Comparison of ENCODE assay signal across 2 cellular contexts in the genomic region with DNA sequence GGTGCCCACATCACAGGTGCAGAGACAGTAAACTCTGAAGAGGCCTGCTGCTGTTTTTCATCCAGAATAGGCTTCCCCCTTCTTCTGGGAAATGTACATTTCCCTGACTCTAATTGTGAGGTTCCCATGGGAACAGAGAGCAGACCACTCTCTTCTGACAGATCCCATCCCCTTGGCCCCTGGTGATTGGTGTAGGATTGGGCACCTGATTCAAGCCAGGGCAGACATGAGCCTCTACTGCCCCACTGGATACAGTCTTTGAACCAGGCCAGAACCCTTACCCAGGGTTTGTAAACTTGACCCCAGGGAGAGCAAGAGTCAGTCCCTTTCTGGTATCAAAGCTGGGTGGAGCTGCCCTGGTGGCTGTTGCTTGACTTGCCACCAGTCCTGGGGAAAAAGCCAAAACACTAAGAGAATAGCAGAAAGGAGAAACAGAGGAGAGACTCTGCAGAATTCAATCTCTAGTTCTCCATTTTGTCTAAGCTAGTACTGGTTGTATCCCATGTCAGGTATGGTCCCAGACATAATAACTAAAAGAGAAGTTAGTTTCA.
TF ChIP-seq lines count a peak whose summit lies in the region.

No MANE protein-coding gene starts in this region.

TF ChIP-seq in A549, 52 proteins besides CTCF, POLR2A, EP300 and RAD21 (continued from another document):
- TF ChIP-seq, protein P1, sequence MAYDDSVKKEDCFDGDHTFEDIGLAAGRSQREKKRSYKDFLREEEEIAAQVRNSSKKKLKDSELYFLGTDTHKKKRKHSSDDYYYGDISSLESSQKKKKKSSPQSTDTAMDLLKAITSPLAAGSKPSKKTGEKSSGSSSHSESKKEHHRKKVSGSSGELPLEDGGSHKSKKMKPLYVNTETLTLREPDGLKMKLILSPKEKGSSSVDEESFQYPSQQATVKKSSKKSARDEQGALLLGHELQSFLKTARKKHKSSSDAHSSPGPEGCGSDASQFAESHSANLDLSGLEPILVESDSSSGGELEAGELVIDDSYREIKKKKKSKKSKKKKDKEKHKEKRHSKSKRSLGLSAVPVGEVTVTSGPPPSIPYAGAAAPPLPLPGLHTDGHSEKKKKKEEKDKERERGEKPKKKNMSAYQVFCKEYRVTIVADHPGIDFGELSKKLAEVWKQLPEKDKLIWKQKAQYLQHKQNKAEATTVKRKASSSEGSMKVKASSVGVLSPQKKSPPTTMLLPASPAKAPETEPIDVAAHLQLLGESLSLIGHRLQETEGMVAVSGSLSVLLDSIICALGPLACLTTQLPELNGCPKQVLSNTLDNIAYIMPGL (CRISPR knock-in tag; IDR thresholded peaks at IDR 0.05; ENCODE audit: borderline replicate concordance), result no peak
- TF ChIP-seq FOSL2 (IDR thresholded peaks at IDR 0.05) (no peak), FOSL2 (CRISPR knock-in tag; IDR thresholded peaks at IDR 0.05) (no peak), SMC3 (IDR thresholded peaks at IDR 0.05) (no peak), KDM1A (IDR thresholded peaks at IDR 0.05; ENCODE audit: low read depth) (no peak), NPAS2 (CRISPR knock-in tag; IDR thresholded peaks at IDR 0.05; ENCODE audit: borderline replicate concordance) (no peak), ZNF302 (CRISPR knock-in tag; IDR thresholded peaks at IDR 0.05) (no peak), HOXB13 (CRISPR knock-in tag; IDR thresholded peaks at IDR 0.05; ENCODE audit: low read depth) (no peak)

TF ChIP-seq in HCT116, 20 proteins besides CTCF, POLR2A, EP300 and RAD21:
- TF ChIP-seq, protein P2, sequence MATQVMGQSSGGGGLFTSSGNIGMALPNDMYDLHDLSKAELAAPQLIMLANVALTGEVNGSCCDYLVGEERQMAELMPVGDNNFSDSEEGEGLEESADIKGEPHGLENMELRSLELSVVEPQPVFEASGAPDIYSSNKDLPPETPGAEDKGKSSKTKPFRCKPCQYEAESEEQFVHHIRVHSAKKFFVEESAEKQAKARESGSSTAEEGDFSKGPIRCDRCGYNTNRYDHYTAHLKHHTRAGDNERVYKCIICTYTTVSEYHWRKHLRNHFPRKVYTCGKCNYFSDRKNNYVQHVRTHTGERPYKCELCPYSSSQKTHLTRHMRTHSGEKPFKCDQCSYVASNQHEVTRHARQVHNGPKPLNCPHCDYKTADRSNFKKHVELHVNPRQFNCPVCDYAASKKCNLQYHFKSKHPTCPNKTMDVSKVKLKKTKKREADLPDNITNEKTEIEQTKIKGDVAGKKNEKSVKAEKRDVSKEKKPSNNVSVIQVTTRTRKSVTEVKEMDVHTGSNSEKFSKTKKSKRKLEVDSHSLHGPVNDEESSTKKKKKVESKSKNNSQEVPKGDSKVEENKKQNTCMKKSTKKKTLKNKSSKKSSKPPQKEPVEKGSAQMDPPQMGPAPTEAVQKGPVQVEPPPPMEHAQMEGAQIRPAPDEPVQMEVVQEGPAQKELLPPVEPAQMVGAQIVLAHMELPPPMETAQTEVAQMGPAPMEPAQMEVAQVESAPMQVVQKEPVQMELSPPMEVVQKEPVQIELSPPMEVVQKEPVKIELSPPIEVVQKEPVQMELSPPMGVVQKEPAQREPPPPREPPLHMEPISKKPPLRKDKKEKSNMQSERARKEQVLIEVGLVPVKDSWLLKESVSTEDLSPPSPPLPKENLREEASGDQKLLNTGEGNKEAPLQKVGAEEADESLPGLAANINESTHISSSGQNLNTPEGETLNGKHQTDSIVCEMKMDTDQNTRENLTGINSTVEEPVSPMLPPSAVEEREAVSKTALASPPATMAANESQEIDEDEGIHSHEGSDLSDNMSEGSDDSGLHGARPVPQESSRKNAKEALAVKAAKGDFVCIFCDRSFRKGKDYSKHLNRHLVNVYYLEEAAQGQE (IDR thresholded peaks at IDR 0.05; ENCODE audit: low read depth), result no peak
- TF ChIP-seq SP1 (IDR thresholded peaks at IDR 0.05; ENCODE audit: low read depth) (no peak), EZH2 (IDR thresholded peaks at IDR 0.05) (no peak), SIN3A (IDR thresholded peaks at IDR 0.05; ENCODE audit: low read depth) (no peak), YY1 (IDR thresholded peaks at IDR 0.05; ENCODE audit: extremely low read depth, insufficient replicate concordance, low read depth, low read length) (no peak), ELF1 (IDR thresholded peaks at IDR 0.05; ENCODE audit: borderline replicate concordance, low read depth) (no peak), CBX3 (IDR thresholded peaks at IDR 0.05; ENCODE audit: low read depth) (no peak), EZH2phosphoT487 (IDR thresholded peaks at IDR 0.05; ENCODE audit: borderline replicate concordance) (no peak), ZNF274 (IDR thresholded peaks at IDR 0.05; ENCODE audit: low read depth, low read length) (no peak), FOSL1 (IDR thresholded peaks at IDR 0.05; ENCODE audit: low read depth) (no peak), CEBPB (IDR thresholded peaks at IDR 0.05; ENCODE audit: low read depth) (no peak), POLR2AphosphoS5 (IDR thresholded peaks at IDR 0.05; ENCODE audit: low read depth, low read length) (no peak), SRF (IDR thresholded peaks at IDR 0.05; ENCODE audit: low read depth) (no peak), EGR1 (IDR thresholded peaks at IDR 0.05; ENCODE audit: low read depth) (no peak), TCF7L2 (IDR thresholded peaks at IDR 0.05; ENCODE audit: borderline replicate concordance, extremely low read depth, insufficient read depth, insufficient read length) (no peak)
- TF ChIP-seq, protein P3, sequence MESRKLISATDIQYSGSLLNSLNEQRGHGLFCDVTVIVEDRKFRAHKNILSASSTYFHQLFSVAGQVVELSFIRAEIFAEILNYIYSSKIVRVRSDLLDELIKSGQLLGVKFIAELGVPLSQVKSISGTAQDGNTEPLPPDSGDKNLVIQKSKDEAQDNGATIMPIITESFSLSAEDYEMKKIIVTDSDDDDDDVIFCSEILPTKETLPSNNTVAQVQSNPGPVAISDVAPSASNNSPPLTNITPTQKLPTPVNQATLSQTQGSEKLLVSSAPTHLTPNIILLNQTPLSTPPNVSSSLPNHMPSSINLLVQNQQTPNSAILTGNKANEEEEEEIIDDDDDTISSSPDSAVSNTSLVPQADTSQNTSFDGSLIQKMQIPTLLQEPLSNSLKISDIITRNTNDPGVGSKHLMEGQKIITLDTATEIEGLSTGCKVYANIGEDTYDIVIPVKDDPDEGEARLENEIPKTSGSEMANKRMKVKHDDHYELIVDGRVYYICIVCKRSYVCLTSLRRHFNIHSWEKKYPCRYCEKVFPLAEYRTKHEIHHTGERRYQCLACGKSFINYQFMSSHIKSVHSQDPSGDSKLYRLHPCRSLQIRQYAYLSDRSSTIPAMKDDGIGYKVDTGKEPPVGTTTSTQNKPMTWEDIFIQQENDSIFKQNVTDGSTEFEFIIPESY (IDR thresholded peaks at IDR 0.05; ENCODE audit: extremely low read depth, insufficient replicate concordance, low read length), result no peak
TF ChIP-seq in HCT116: peak in this region for 0.
